ENCODE assay signal across 1 cellular context in the genomic region with DNA sequence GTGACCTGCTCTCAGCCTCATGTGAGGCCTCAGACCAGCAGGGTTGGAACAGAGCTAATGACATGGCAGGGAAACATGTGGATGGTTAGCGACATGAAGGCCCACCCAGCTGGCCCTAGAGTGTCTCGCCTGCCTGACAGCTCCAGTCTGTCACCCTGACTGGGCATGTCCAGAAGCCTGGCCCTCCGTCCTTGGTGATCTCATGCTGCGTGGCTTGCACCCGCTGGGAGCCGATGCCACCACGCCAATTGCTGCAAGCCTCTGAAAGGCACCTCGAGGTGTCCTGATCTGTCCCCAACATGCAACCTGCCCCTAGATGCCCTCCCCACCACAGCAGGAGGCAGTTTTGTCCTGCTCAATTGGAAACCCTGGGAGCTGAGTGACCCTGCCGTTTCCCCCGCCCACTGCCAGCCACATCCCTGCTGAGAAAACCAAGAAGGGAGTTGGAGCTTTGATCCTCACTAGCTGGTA.
TF ChIP-seq lines count a peak whose summit lies in the region.

No MANE protein-coding gene starts in this region.

TF ChIP-seq in IMR-90, 13 proteins besides CTCF, POLR2A, EP300 and RAD21:
- no peak for TF ChIP-seq SMC3 (IDR thresholded peaks at IDR 0.05; ENCODE audit: low read depth, low read length)
- no peak for TF ChIP-seq NFE2L2 (IDR thresholded peaks at IDR 0.05; ENCODE audit: low read depth, low read length)
- TF ChIP-seq MAZ (IDR thresholded peaks at IDR 0.05; ENCODE audit: borderline replicate concordance, low read depth, low read length): no peak
- TF ChIP-seq, protein P1, sequence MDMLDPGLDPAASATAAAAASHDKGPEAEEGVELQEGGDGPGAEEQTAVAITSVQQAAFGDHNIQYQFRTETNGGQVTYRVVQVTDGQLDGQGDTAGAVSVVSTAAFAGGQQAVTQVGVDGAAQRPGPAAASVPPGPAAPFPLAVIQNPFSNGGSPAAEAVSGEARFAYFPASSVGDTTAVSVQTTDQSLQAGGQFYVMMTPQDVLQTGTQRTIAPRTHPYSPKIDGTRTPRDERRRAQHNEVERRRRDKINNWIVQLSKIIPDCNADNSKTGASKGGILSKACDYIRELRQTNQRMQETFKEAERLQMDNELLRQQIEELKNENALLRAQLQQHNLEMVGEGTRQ (IDR thresholded peaks at IDR 0.05; ENCODE audit: low read depth, low read length): no peak
- no peak for TF ChIP-seq RFX5 (IDR thresholded peaks at IDR 0.05; ENCODE audit: low read depth, low read length)
- no peak for TF ChIP-seq CEBPB (IDR thresholded peaks at IDR 0.05; ENCODE audit: low read depth, low read length)
- no peak for TF ChIP-seq MAFK (IDR thresholded peaks at IDR 0.05; ENCODE audit: low read depth, low read length)
- TF ChIP-seq MXI1 (IDR thresholded peaks at IDR 0.05; ENCODE audit: borderline replicate concordance, low read depth, low read length): no peak
- TF ChIP-seq RCOR1 (IDR thresholded peaks at IDR 0.05; ENCODE audit: insufficient replicate concordance, low read length): no peak
- TF ChIP-seq ELK1 (IDR thresholded peaks at IDR 0.05; ENCODE audit: borderline replicate concordance, low read depth, low read length): no peak
- no peak for TF ChIP-seq FOS (IDR thresholded peaks at IDR 0.05; ENCODE audit: low read depth, low read length)
- TF ChIP-seq BHLHE40 (IDR thresholded peaks at IDR 0.05; ENCODE audit: low read depth, low read length): no peak
- TF ChIP-seq CHD1 (IDR thresholded peaks at IDR 0.05; ENCODE audit: low read depth, low read length): no peak
